Comparison of ENCODE assay signal across 1 cellular context in genomic region chr6:24902782-24903181, GRCh38.
TF ChIP-seq lines count a peak whose summit lies in the region.

No MANE protein-coding gene starts in this region.

TF ChIP-seq in HCT116, 20 proteins besides CTCF, POLR2A, EP300 and RAD21 (continued from another document):
- TF ChIP-seq CEBPB (IDR thresholded peaks at IDR 0.05; ENCODE audit: low read depth) = no peak
- TF ChIP-seq ZNF274 (IDR thresholded peaks at IDR 0.05; ENCODE audit: low read depth, low read length) = no peak
- TF ChIP-seq EZH2 (IDR thresholded peaks at IDR 0.05) = no peak
